In the genomic region with DNA sequence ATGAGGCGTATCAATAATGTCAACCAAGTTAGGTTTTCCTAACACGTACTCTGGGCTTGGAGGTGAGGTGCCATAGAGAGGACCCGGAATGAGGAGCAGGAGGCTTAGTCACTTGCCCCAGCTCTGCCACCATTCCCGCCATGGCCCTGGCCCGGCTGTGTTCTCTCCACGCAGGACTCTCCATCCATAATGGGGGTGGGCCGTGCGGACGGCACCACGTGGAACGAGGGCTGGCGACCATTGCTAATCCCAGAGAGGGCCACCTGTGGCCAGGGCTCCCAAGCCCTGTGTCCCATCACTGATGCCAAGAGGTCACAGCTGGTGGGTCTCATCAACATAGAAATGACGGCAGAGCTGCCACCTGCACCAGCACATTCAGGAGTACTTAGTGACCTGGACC, we compare ENCODE assay signal across 25 cellular contexts.
"Had no signal": no experiment of that assay in that cellular context is flagged by ENCODE, and none has a peak within 500 bp of the region (broad histone marks: within the 10 kb centered on the region; RNA-seq: fewer than 3 reads in every experiment).

No MANE protein-coding gene starts in this region.

- H3K27me3 ChIP-seq: neutrophil, right atrium auricular region, sigmoid colon, uterus had no signal

- H3K9me3 ChIP-seq: esophagus squamous epithelium, gastroesophageal sphincter, neutrophil, right atrium auricular region, sigmoid colon, thoracic aorta, uterus had no signal

- H3K9me3 Mint-ChIP-seq: central memory CD8-positive, alpha-beta T cell; dendritic cell treated with granulocyte-macrophage colony-stimulating factor and Interleukin-4, amounts not matched to agents 40 ng/mL and 50 ng/mL, for 4 days; effector memory CD8-positive, alpha-beta T cell; immature natural killer cell; nephron progenitor cell; stimulated activated naive B cell treated with anti-CD40 and anti-IgM and Interleukin-4, amounts not matched to agents 10 μg/mL and 1 μg/mL and 100 μg/mL, for 72 hours; stimulated activated naive CD8-positive, alpha-beta T cell treated with anti-CD3 and anti-CD28 coated beads, Interleukin-15, amount 100 ng/mL, for 72 hours; type B pancreatic cell had no signal

- DNase-seq: effector memory CD8-positive, alpha-beta T cell; esophagus squamous epithelium; foreskin fibroblast; glutamatergic neuron; immature natural killer cell; kidney; left colon; mammary epithelial cell; midbrain; nephron progenitor cell; stimulated activated CD4-positive, alpha-beta T cell treated with anti-CD3 and anti-CD28 coated beads, Interleukin-2, amount 100 ng/mL, for 24 hours; stimulated activated CD4-positive, alpha-beta T cell treated with anti-CD3 and anti-CD28 coated beads, Interleukin-4, amount 100 ng/mL, for 4 hours; stimulated activated naive B cell treated with anti-CD40 and anti-IgM and Interleukin-4, amounts not matched to agents 10 μg/mL and 1 μg/mL and 100 μg/mL, for 72 hours; stimulated activated naive CD8-positive, alpha-beta T cell treated with anti-CD3 and anti-CD28 coated beads, Interleukin-15, amount 100 ng/mL, for 72 hours; substantia nigra; uterus had no signal

- ATAC-seq: effector memory CD8-positive, alpha-beta T cell; gastroesophageal sphincter; left colon; stimulated activated naive B cell treated with anti-CD40 and anti-IgM and Interleukin-4, amounts not matched to agents 10 μg/mL and 1 μg/mL and 100 μg/mL, for 72 hours had no signal

- H3K4me3 ChIP-seq: esophagus squamous epithelium, gastroesophageal sphincter, right atrium auricular region, sigmoid colon, skin epidermis, thoracic aorta, uterus had no signal

- H3K36me3 Mint-ChIP-seq: immature natural killer cell; stimulated activated naive B cell treated with anti-CD40 and anti-IgM and Interleukin-4, amounts not matched to agents 10 μg/mL and 1 μg/mL and 100 μg/mL, for 72 hours; type B pancreatic cell had no signal

- H3K27ac ChIP-seq: esophagus squamous epithelium, gastroesophageal sphincter, neutrophil, right atrium auricular region, sigmoid colon, skin epidermis, thoracic aorta, uterus had no signal

- H3K27me3 Mint-ChIP-seq: central memory CD8-positive, alpha-beta T cell; effector memory CD8-positive, alpha-beta T cell had no signal

- H3K4me3 Mint-ChIP-seq: central memory CD8-positive, alpha-beta T cell; dendritic cell treated with granulocyte-macrophage colony-stimulating factor and Interleukin-4, amounts not matched to agents 40 ng/mL and 50 ng/mL, for 4 days; effector memory CD8-positive, alpha-beta T cell; immature natural killer cell; nephron progenitor cell; stimulated activated naive B cell treated with anti-CD40 and anti-IgM and Interleukin-4, amounts not matched to agents 10 μg/mL and 1 μg/mL and 100 μg/mL, for 72 hours; stimulated activated naive CD8-positive, alpha-beta T cell treated with anti-CD3 and anti-CD28 coated beads, Interleukin-15, amount 100 ng/mL, for 72 hours; type B pancreatic cell had no signal

- H3K4me1 ChIP-seq: esophagus squamous epithelium, gastroesophageal sphincter, right atrium auricular region, sigmoid colon, uterus had no signal

- H3K27ac Mint-ChIP-seq: dendritic cell treated with granulocyte-macrophage colony-stimulating factor and Interleukin-4, amounts not matched to agents 40 ng/mL and 50 ng/mL, for 4 days; nephron progenitor cell; stimulated activated naive B cell treated with anti-CD40 and anti-IgM and Interleukin-4, amounts not matched to agents 10 μg/mL and 1 μg/mL and 100 μg/mL, for 72 hours; type B pancreatic cell had no signal

- H3K4me1 Mint-ChIP-seq: immature natural killer cell; stimulated activated naive B cell treated with anti-CD40 and anti-IgM and Interleukin-4, amounts not matched to agents 10 μg/mL and 1 μg/mL and 100 μg/mL, for 72 hours; stimulated activated naive CD8-positive, alpha-beta T cell treated with anti-CD3 and anti-CD28 coated beads, Interleukin-15, amount 100 ng/mL, for 72 hours had no signal

- H3K36me3 ChIP-seq: esophagus squamous epithelium, gastroesophageal sphincter, neutrophil, right atrium auricular region, sigmoid colon, thoracic aorta, uterus had no signal
